25 cellular contexts compared by ENCODE assay signal in the genomic region with DNA sequence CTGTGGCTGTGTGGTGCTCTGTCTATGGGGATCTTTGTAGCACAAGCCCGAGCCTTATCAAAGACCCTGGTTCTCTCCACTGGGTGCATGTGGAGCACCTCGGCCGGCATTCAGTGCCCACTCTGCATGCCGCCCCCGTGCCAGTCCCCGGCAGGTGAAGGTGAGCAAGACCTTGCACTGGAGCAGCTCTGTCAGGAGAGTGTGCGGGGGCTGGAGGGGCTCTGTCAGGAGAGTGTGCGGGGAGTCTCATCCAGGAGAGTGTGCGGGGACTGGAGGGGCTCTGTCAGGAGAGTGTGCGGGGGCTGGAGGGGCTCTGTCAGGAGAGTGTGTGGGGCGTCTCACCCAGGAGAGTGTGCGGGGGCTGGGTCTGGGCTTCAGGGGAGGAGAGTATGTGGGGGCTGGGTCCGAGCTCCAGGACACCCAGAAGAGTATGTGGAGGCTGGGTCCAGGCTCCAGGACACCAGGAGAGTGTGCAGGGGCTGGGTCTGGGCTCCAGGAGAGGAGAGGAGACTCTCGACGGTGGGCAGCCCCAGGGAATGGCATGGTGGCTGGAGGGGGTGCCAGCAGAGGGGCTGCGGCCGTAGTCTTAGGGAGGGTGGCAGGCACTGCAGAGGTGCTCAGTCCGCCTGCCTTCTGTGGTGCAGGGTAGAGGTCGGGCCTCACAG. TPM values are rescaled to one million over a fixed set of nuclear protein-coding genes. Genes with fewer than 3 reads are reported as not detected.
A peak's percentile ranks its signal among the peaks of the same experiment; 100 is the strongest.
DNase-seq lines count a peak whose midpoint lies in the region; ATAC-seq and TF ChIP-seq lines count a peak whose summit lies in the region.
"Had no signal": no experiment of that assay in that cellular context is flagged by ENCODE, and none has a peak within 500 bp of the region (broad histone marks: within the 10 kb centered on the region; RNA-seq: fewer than 3 reads in every experiment).

No MANE protein-coding gene starts in this region.

- intact Hi-C loops in sigmoid colon (cut with DNase I), result loop anchor here (5.0 kb wide), 1 partner anchor 54 kb away; no protein-coding TSS in a partner anchor

- H3K27ac Mint-ChIP-seq in GM23338 (no peak overlapping the region), glutamatergic neuron (ENCODE audit: unreplicated experiment) (no peak overlapping the region)
- H3K27ac Mint-ChIP-seq: endodermal cell, HFFc6 had no signal

- no peak overlapping the region for H3K4me3 ChIP-seq in GM23338
- H3K4me3 ChIP-seq in sigmoid colon, result peak overlapping the region in 2 of 4 donors; percentile 16 to 22
- H3K4me3 ChIP-seq in HAP-1, result no peak overlapping the region
- H3K4me3 ChIP-seq: colonic mucosa, spleen had no signal

- H3K9me3 Mint-ChIP-seq in GM23338, result no peaks in the 10 kb centered on the region
- no peaks in the 10 kb centered on the region for H3K9me3 Mint-ChIP-seq in glutamatergic neuron (ENCODE audit: unreplicated experiment)
- H3K9me3 Mint-ChIP-seq: endodermal cell, HFFc6 had no signal

- H4K20me1 ChIP-seq in GM23338 (replicated peaks; ENCODE audit: insufficient read depth), result peaks cover 15% of the 10 kb centered on the region

- ATAC-seq in GM23338, result peak; percentile 20
- no peak for ATAC-seq in HG03521 (IDR thresholded peaks at IDR 0.05; ENCODE audit: unreplicated experiment)
- ATAC-seq: esophagus mucosa, foreskin keratinocyte had no signal

- TF ChIP-seq CTCF in GM23338 (conservative IDR thresholded peaks at IDR 0.05; ENCODE audit: low read depth in 2 of 2) (no peak), VCaP (conservative IDR thresholded peaks at IDR 0.05) (no peak), glutamatergic neuron (IDR thresholded peaks at IDR 0.05; ENCODE audit: partially characterized antibody, unreplicated experiment) (no peak), sigmoid colon (IDR thresholded peaks at IDR 0.05) (no peak)

- H3K27ac ChIP-seq in GM23338 (ENCODE audit: low read depth), result no peak overlapping the region
- peak overlapping the region; percentile 99 for H3K27ac ChIP-seq in VCaP
- H3K27ac ChIP-seq in sigmoid colon, result peak overlapping the region; percentile 39 to 77 (median 48)
- H3K27ac ChIP-seq: breast epithelium, colonic mucosa, foreskin keratinocyte, HL-60, spleen had no signal

- H3K36me3 Mint-ChIP-seq in GM23338 (ENCODE audit: low read depth) (no peaks in the 10 kb centered on the region; the same call in 2 of the 3 replicates), glutamatergic neuron (ENCODE audit: unreplicated experiment) (peaks cover 4% of the 10 kb centered on the region)

- DNase-seq in GM23338 (ENCODE audit: low spot score) (no peak), glutamatergic neuron (peak; percentile 14), sigmoid colon (peak; percentile 59), RPMI8226 (no peak), Kasumi-1 (lab: John Stamatoyannopoulos, UW) (no peak), HAP-1 (ENCODE audit: low spot score in 2 of 2) (no peak)
- DNase-seq: activated CD4-positive, alpha-beta T cell treated with anti-CD3 and anti-CD28 coated beads, Interleukin-2, amount 50 U/mL, for 48 hours; activated CD4-positive, CD25-positive, alpha-beta regulatory T cell; activated naive CD4-positive, alpha-beta T cell treated with anti-CD3 and anti-CD28 coated beads, Interleukin-2, amount 50 U/mL, for 16 hours; colonic mucosa; DND-41; foreskin keratinocyte; HFFc6; NCI-H1694; SHP77; spleen; stimulated activated CD4-positive, alpha-beta T cell treated with anti-CD3 and anti-CD28 coated beads, Interleukin-2, amount 100 ng/mL, for 48 hours; T-helper 9 cell had no signal

- H3K9me3 ChIP-seq in sigmoid colon, result no peaks in the 10 kb centered on the region
- no peaks in the 10 kb centered on the region for H3K9me3 ChIP-seq in HAP-1
- H3K9me3 ChIP-seq: breast epithelium, Caco-2, colonic mucosa, spleen had no signal

- no peak for TF ChIP-seq POLR2A in sigmoid colon (IDR thresholded peaks at IDR 0.05)

- no peaks in the 10 kb centered on the region for H3K9me2 ChIP-seq in GM23338 (ENCODE audit: insufficient read depth)

- in situ Hi-C loops in HAP-1 (cut with MboI; ENCODE audit: low sequenced_read_pairs), result no loop called here

- peaks cover 7% of the 10 kb centered on the region; the same call in 1 of the 2 replicates for H3K4me1 ChIP-seq in GM23338 (ENCODE audit: insufficient read depth)
- H3K4me1 ChIP-seq in sigmoid colon, result peaks cover 0 to 72% (median 64%) of the 10 kb centered on the region in 4 donors
- H3K4me1 ChIP-seq in HAP-1, result no peaks in the 10 kb centered on the region
- H3K4me1 ChIP-seq: breast epithelium, foreskin keratinocyte had no signal

- H3K4me2 ChIP-seq in GM23338, result no peak overlapping the region

- H3K36me3 ChIP-seq in GM23338 (ENCODE audit: insufficient read depth) (no peaks in the 10 kb centered on the region), sigmoid colon (no peaks in the 10 kb centered on the region), HAP-1 (replicated peaks) (no peaks in the 10 kb centered on the region)
- H3K36me3 ChIP-seq: breast epithelium, colonic mucosa had no signal

- H3K4me1 Mint-ChIP-seq in GM23338, result peaks cover 29% of the 10 kb centered on the region
- peaks cover 17% of the 10 kb centered on the region for H3K4me1 Mint-ChIP-seq in glutamatergic neuron (ENCODE audit: low read depth, unreplicated experiment)
- H3K4me1 Mint-ChIP-seq: endodermal cell had no signal

- peaks cover 9% of the 10 kb centered on the region; the same call in 1 of the 2 replicates for H3K79me2 ChIP-seq in GM23338 (replicated peaks; ENCODE audit: insufficient read depth)

- H3F3A ChIP-seq in GM23338 (replicated peaks; ENCODE audit: low read depth), result no peaks in the 10 kb centered on the region

- 92 to 95% methylated on average over 19 of the region's 19 CpGs for WGBS in sigmoid colon, 2 donors

- TF ChIP-seq EP300 in sigmoid colon (IDR thresholded peaks at IDR 0.05), result no peak

- H3K27me3 Mint-ChIP-seq in GM23338 (ENCODE audit: insufficient read depth, low read depth, poor library complexity), result peaks cover 9% of the 10 kb centered on the region
- peaks cover 2% of the 10 kb centered on the region for H3K27me3 Mint-ChIP-seq in glutamatergic neuron (ENCODE audit: unreplicated experiment)

- H3K4me3 Mint-ChIP-seq in GM23338 (no peak overlapping the region), glutamatergic neuron (ENCODE audit: unreplicated experiment) (no peak overlapping the region)
- H3K4me3 Mint-ChIP-seq: endodermal cell, HFFc6 had no signal

- H3K27me3 ChIP-seq in GM23338 (ENCODE audit: insufficient read depth) (no peaks in the 10 kb centered on the region), sigmoid colon (no peaks in the 10 kb centered on the region), HAP-1 (ENCODE audit: low read depth) (no peaks in the 10 kb centered on the region)
- H3K27me3 ChIP-seq: breast epithelium, colonic mucosa, foreskin keratinocyte, spleen had no signal

- H2AFZ ChIP-seq in GM23338, result no peak overlapping the region

TF ChIP-seq in GM23338, 12 proteins besides CTCF, POLR2A, EP300 and RAD21:
- TF ChIP-seq STAT1 (IDR thresholded peaks at IDR 0.05; ENCODE audit: unreplicated experiment) (no peak), NANOG (IDR thresholded peaks at IDR 0.05; ENCODE audit: borderline replicate concordance) (no peak), POLR2AphosphoS5 (IDR thresholded peaks at IDR 0.05; ENCODE audit: low read depth) (no peak), CREB1 (CRISPR knock-in tag; IDR thresholded peaks at IDR 0.05; ENCODE audit: low read depth) (no peak), ZNF331 (CRISPR knock-in tag; IDR thresholded peaks at IDR 0.05; ENCODE audit: low read depth) (no peak), JUNB (IDR thresholded peaks at IDR 0.05; ENCODE audit: unreplicated experiment) (no peak), EZH2phosphoT487 (IDR thresholded peaks at IDR 0.05; ENCODE audit: unreplicated experiment) (no peak)
- TF ChIP-seq, protein P1, sequence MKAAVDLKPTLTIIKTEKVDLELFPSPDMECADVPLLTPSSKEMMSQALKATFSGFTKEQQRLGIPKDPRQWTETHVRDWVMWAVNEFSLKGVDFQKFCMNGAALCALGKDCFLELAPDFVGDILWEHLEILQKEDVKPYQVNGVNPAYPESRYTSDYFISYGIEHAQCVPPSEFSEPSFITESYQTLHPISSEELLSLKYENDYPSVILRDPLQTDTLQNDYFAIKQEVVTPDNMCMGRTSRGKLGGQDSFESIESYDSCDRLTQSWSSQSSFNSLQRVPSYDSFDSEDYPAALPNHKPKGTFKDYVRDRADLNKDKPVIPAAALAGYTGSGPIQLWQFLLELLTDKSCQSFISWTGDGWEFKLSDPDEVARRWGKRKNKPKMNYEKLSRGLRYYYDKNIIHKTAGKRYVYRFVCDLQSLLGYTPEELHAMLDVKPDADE (IDR thresholded peaks at IDR 0.05), result no peak
- TF ChIP-seq, protein P2, sequence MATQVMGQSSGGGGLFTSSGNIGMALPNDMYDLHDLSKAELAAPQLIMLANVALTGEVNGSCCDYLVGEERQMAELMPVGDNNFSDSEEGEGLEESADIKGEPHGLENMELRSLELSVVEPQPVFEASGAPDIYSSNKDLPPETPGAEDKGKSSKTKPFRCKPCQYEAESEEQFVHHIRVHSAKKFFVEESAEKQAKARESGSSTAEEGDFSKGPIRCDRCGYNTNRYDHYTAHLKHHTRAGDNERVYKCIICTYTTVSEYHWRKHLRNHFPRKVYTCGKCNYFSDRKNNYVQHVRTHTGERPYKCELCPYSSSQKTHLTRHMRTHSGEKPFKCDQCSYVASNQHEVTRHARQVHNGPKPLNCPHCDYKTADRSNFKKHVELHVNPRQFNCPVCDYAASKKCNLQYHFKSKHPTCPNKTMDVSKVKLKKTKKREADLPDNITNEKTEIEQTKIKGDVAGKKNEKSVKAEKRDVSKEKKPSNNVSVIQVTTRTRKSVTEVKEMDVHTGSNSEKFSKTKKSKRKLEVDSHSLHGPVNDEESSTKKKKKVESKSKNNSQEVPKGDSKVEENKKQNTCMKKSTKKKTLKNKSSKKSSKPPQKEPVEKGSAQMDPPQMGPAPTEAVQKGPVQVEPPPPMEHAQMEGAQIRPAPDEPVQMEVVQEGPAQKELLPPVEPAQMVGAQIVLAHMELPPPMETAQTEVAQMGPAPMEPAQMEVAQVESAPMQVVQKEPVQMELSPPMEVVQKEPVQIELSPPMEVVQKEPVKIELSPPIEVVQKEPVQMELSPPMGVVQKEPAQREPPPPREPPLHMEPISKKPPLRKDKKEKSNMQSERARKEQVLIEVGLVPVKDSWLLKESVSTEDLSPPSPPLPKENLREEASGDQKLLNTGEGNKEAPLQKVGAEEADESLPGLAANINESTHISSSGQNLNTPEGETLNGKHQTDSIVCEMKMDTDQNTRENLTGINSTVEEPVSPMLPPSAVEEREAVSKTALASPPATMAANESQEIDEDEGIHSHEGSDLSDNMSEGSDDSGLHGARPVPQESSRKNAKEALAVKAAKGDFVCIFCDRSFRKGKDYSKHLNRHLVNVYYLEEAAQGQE (IDR thresholded peaks at IDR 0.05; ENCODE audit: unreplicated experiment), result no peak

RNA-seq across cellular contexts. Expression of a gene that starts 40.8 kb away (rescaled TPM):
- 40.6 and 42.5 TPM in 2 replicates for total RNA-seq in GM23338 (2014; rRNA removed; shearing (Covaris generic))
- polyA plus RNA-seq in GM23338 (2016; fragmentation: Nextera tagmentation; extraction: Ambion mirVana), result 5.6 and 5.9 TPM in 2 replicates
- total RNA-seq in glutamatergic neuron (ENCODE audit: unreplicated experiment), result 36.3 TPM
- total RNA-seq in sigmoid colon, result 100 to 1,000 TPM; 100 to 132 (median 112) TPM
- 10 to 100 TPM; 17.6 to 21.0 (median 20.3) TPM for polyA plus RNA-seq in sigmoid colon

Comparison
In these comparisons a context has a peak if more than half of its experiments do, and no peak if none do; other contexts are left out.
1. DNase-seq: peak in glutamatergic neuron (single experiment) and sigmoid colon (single experiment); none in GM23338 (single experiment), RPMI8226 (single experiment), Kasumi-1 (0 of 2) and HAP-1 (0 of 2).